ENCODE assay signal across 8 cellular contexts in the genomic region with DNA sequence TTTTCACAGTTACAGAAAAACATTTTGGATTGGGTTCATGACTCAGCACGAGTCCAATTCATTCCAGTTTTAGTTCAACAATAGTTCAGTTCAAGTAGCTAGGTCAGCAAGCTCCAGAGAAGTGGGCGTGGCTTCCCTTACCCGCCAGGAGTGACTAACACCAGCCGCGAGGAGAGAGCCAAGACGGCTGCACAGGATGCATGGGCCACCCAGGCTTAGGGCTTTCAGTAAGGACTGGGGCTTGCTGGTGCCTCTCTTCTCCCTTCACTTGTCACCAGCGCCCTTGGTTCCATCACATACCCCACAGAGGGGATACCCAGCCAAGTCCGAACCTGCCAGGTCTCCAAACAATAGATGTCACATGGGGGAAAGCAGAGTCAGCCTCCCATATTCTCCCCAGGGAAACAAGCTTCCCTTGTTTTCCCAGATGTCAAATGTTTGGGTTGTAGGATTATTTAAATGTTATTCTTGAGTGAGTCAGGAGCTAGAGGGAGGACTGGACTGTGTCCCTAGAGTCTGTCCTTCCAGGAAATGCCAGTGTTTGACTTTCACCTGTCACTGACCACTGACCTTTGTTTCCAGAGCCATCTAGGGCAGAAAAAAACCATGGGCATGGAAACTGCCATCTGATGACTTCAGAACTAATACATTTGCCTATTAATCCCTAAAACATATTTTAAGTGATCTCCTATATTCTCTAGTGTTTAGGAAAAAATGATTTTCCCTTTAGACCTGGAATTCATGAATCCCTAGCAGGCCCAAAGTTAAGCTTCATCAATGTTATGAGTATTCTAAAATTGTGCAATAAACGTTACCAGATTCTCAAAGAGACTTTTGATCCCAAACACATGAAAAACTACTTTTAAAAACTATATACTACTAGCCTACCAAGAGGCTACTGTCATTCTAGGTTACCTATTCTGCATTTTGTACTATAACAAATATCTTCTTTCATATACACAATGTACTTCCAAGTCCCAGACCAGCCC. TPM values are rescaled to one million over a fixed set of nuclear protein-coding genes. Genes with fewer than 3 reads are reported as not detected.
DNase-seq lines count a peak whose midpoint lies in the region; ATAC-seq, FAIRE-seq and TF ChIP-seq lines count a peak whose summit lies in the region.

No MANE protein-coding gene starts in this region.

- DNase-seq in HCT116 (ENCODE audit: low read depth, low spot score) = peak; percentile 66
- peak; percentile 92 for DNase-seq in mesenteric fat pad (ENCODE audit: low spot score)
- peak; percentile 52 for DNase-seq in superior temporal gyrus (ENCODE audit: extremely low spot score)
- no peak for DNase-seq in germinal center (ENCODE audit: low spot score)
- DNase-seq in activated naive CD8-positive, alpha-beta T cell treated with anti-CD3 and anti-CD28 coated beads for 36 hours = no peak
- no peak for DNase-seq in D721Med (ENCODE audit: insufficient read length, low spot score)

- H3K27ac ChIP-seq in HCT116 (ENCODE audit: low read depth, low read length) (peak overlapping the region; percentile 50), SU-DHL-6 (ENCODE audit: low read depth, low read length) (0 out of 2 replicates have a peak overlapping the region, but pooled peaks have one; percentile 9)

- RAD21 ChIA-PET in HCT116 (lab: Charles Lee; ENCODE audit: low non-redundant PET in 1 of 2, low total read pairs in 2 of 2, uncharacterized antibody in 2 of 2, unreplicated experiment in 2 of 2) = no interaction called here

- H3K4me2 ChIP-seq in HCT116 (ENCODE audit: low read length) = peak overlapping the region; percentile 60
- no peak overlapping the region for H3K4me2 ChIP-seq in SU-DHL-6 (ENCODE audit: low read depth, low read length, poor library complexity, severe bottlenecking)

- H3K79me2 ChIP-seq in HCT116 (ENCODE audit: insufficient read depth, low read length) (no peaks in the 10 kb centered on the region; the same call in 1 of the 2 replicates), SU-DHL-6 (ENCODE audit: insufficient read depth, low read length) (no peaks in the 10 kb centered on the region)

- no peak overlapping the region for H2AFZ ChIP-seq in HCT116 (ENCODE audit: low read depth, low read length, poor library complexity, severe bottlenecking)
- no peak overlapping the region for H2AFZ ChIP-seq in SU-DHL-6 (ENCODE audit: low read depth, low read length, severe bottlenecking)

- H3K27me3 Mint-ChIP-seq in activated naive CD8-positive, alpha-beta T cell treated with anti-CD3 and anti-CD28 coated beads for 36 hours = peaks cover 2% of the 10 kb centered on the region

- H3K9me2 ChIP-seq in HCT116 (ENCODE audit: insufficient read depth) (no peaks in the 10 kb centered on the region), SU-DHL-6 (replicated peaks; ENCODE audit: insufficient read depth, low read length) (no peaks in the 10 kb centered on the region)

- peaks cover 12 to 59% of the 10 kb centered on the region in 2 experiments for H3K4me1 ChIP-seq in HCT116 (ENCODE audit: control insufficient read depth in 1 of 2, insufficient read depth in 2 of 2, low read length in 2 of 2)

- CTCF ChIA-PET in HCT116 (lab: Charles Lee) = interaction anchor here (1.2 kb wide), 1 partner anchor 231 kb away, joined by 4 read pairs; the partner anchor contains the start of gene LSM11

- no peaks in the 10 kb centered on the region for H3K36me3 Mint-ChIP-seq in activated naive CD8-positive, alpha-beta T cell treated with anti-CD3 and anti-CD28 coated beads for 36 hours

- no peak overlapping the region for H3K4me3 Mint-ChIP-seq in activated naive CD8-positive, alpha-beta T cell treated with anti-CD3 and anti-CD28 coated beads for 36 hours

- TF ChIP-seq CTCF in HCT116 (IDR thresholded peaks at IDR 0.05 in 2 of 3, conservative IDR thresholded peaks at IDR 0.05 in 1 of 3; ENCODE audit: borderline replicate concordance in 1 of 3, insufficient read depth in 1 of 3, low read depth in 2 of 3, low read length in 2 of 3) (no peak), SU-DHL-6 (IDR thresholded peaks at IDR 0.05; ENCODE audit: insufficient read depth, low read length, poor library complexity, severe bottlenecking) (no peak), D721Med (IDR thresholded peaks at IDR 0.05; ENCODE audit: insufficient read depth, missing control alignments) (no peak)

- no TSS peak for BruUV-seq in HCT116 (replicated peaks; lab: Mats Ljungman, UMichigan)

- H3K4me1 Mint-ChIP-seq in activated naive CD8-positive, alpha-beta T cell treated with anti-CD3 and anti-CD28 coated beads for 36 hours = no peaks in the 10 kb centered on the region

- H3K9me3 ChIP-seq in HCT116 (ENCODE audit: control insufficient read depth in 1 of 2, insufficient read depth in 1 of 2, low read depth in 1 of 2, low read length in 2 of 2) (no peaks in the 10 kb centered on the region), SU-DHL-6 (ENCODE audit: insufficient read depth, low read length) (no peaks in the 10 kb centered on the region)

- no peak for TF ChIP-seq RAD21 in HCT116 (IDR thresholded peaks at IDR 0.05; ENCODE audit: low read depth)

- no peak overlapping the region for H3K27ac Mint-ChIP-seq in activated naive CD8-positive, alpha-beta T cell treated with anti-CD3 and anti-CD28 coated beads for 36 hours

- POLR2A ChIA-PET in HCT116 (lab: Charles Lee) = no interaction called here

- H3K4me3 ChIP-seq in HCT116 (replicated peaks in 1 of 2; ENCODE audit: low read depth in 1 of 2, low read length in 2 of 2) (peak overlapping the region in 1 of 2 experiments; percentile 15; a peak in 1 of 4 replicates), SU-DHL-6 (ENCODE audit: insufficient read depth, low read length, poor library complexity, severe bottlenecking) (no peak overlapping the region)

- ATAC-seq in HCT116 = peak; percentile 96

- peak overlapping the region; percentile 42 for H3K9ac ChIP-seq in HCT116 (ENCODE audit: low read length)
- no peak overlapping the region for H3K9ac ChIP-seq in SU-DHL-6 (ENCODE audit: low read length)

- intact Hi-C loops in HCT116 (cut with micrococcal nuclease) = no loop called here

- FAIRE-seq in endometrium (lab: Jason Lieb, UNC) = peak; percentile 86
- no peak for FAIRE-seq in D721Med (lab: Jason Lieb, UNC)

- peaks cover 0 to 10% of the 10 kb centered on the region in 2 experiments; a peak in 2 of 4 replicates for H3K36me3 ChIP-seq in HCT116 (ENCODE audit: control insufficient read depth in 1 of 2, insufficient read depth in 2 of 2, low read length in 2 of 2)
- H3K36me3 ChIP-seq in SU-DHL-6 (ENCODE audit: low read length) = peaks cover 23% of the 10 kb centered on the region; the same call in 1 of the 2 replicates

- peaks cover 26% of the 10 kb centered on the region; the same call in 1 of the 2 replicates for H3F3A ChIP-seq in SU-DHL-6 (ENCODE audit: insufficient read depth)

- TF ChIP-seq POLR2A in HCT116 (IDR thresholded peaks at IDR 0.05; ENCODE audit: borderline replicate concordance, extremely low read depth, insufficient read depth, insufficient read length) = no peak

- H3K27me3 ChIP-seq in HCT116 (ENCODE audit: insufficient read depth, low read length) = no peaks in the 10 kb centered on the region
- H3K27me3 ChIP-seq in SU-DHL-6 (ENCODE audit: low read length) = no peaks in the 10 kb centered on the region

- no peaks in the 10 kb centered on the region for H3K9me3 Mint-ChIP-seq in activated naive CD8-positive, alpha-beta T cell treated with anti-CD3 and anti-CD28 coated beads for 36 hours

- no peaks in the 10 kb centered on the region for H4K20me1 ChIP-seq in HCT116 (ENCODE audit: insufficient read depth)
- no peaks in the 10 kb centered on the region for H4K20me1 ChIP-seq in SU-DHL-6 (ENCODE audit: low read depth, low read length)

TF ChIP-seq in HCT116, 20 proteins besides CTCF, POLR2A, EP300 and RAD21:
- TF ChIP-seq CBX3 (IDR thresholded peaks at IDR 0.05; ENCODE audit: low read depth) (peak; percentile 67), SIN3A (IDR thresholded peaks at IDR 0.05; ENCODE audit: low read depth) (peak; percentile 64; the same call in 1 of the 2 replicates), FOSL1 (IDR thresholded peaks at IDR 0.05; ENCODE audit: low read depth) (peak; percentile 48), JUND (IDR thresholded peaks at IDR 0.05) (peak; percentile 45), ELF1 (IDR thresholded peaks at IDR 0.05; ENCODE audit: borderline replicate concordance, low read depth) (no peak), SP1 (IDR thresholded peaks at IDR 0.05; ENCODE audit: low read depth) (peak; percentile 65), ZNF274 (IDR thresholded peaks at IDR 0.05; ENCODE audit: low read depth, low read length) (no peak), TCF7L2 (IDR thresholded peaks at IDR 0.05; ENCODE audit: borderline replicate concordance, extremely low read depth, insufficient read depth, insufficient read length) (no peak)
- TF ChIP-seq, protein P1, sequence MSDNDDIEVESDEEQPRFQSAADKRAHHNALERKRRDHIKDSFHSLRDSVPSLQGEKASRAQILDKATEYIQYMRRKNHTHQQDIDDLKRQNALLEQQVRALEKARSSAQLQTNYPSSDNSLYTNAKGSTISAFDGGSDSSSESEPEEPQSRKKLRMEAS (IDR thresholded peaks at IDR 0.05) = peak; percentile 54

RNA-seq across cellular contexts. Expression of gene NIPAL4, which starts 51.9 kb away (rescaled TPM):
- total RNA-seq in HCT116 (2021; ENCODE audit: unreplicated experiment) (0.12 TPM), mesenteric fat pad (not detected)
- polyA plus RNA-seq in HCT116 (2012) = 0.05 and 0.09 TPM in 2 replicates
- under 1 TPM; 0.60 to 0.64 TPM for total RNA-seq in activated naive CD8-positive, alpha-beta T cell treated with anti-CD3 and anti-CD28 coated beads for 36 hours

Comparison
In these comparisons a context has a peak if more than half of its experiments do, and no peak if none do; other contexts are left out.
1. DNase-seq: peak in HCT116 (single experiment), mesenteric fat pad (single experiment) and superior temporal gyrus (single experiment); none in germinal center (single experiment), activated naive CD8-positive, alpha-beta T cell treated with anti-CD3 and anti-CD28 coated beads for 36 hours (single experiment) and D721Med (single experiment).